10 cellular contexts compared by ENCODE assay signal in the genomic region with DNA sequence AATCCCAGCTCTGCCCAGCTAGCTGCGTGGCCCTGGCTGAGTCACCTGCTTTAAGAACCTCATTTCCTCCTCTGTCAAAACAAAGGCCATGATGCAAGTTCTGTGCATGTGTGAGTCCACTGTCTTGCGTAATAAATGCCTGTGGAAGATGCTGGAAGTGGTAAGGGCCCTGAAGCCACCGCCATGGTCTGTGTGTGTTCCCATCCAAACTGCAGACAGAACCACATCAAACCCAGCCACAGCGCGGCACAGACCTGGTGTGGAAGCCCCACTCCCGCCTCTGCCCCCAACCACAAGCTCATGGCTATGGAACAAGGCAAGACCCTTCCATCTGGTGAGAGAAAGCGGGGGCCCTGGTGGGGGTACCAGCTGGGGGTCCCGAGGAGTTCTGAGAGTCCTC. TPM values are rescaled to one million over a fixed set of nuclear protein-coding genes. Genes with fewer than 3 reads are reported as not detected.
DNase-seq lines count a peak whose midpoint lies in the region; ATAC-seq and TF ChIP-seq lines count a peak whose summit lies in the region.
"Had no signal": no experiment of that assay in that cellular context is flagged by ENCODE, and none has a peak within 500 bp of the region (broad histone marks: within the 10 kb centered on the region; RNA-seq: fewer than 3 reads in every experiment).

No MANE protein-coding gene starts in this region.

- no peaks in the 10 kb centered on the region for H3K9me3 ChIP-seq in BLaER1
- no peaks in the 10 kb centered on the region for H3K9me3 ChIP-seq in right lobe of liver
- H3K9me3 ChIP-seq in gastrocnemius medialis, result no peaks in the 10 kb centered on the region

- H3K4me1 ChIP-seq in BLaER1, result peaks cover 47% of the 10 kb centered on the region
- peaks cover 0 to 5% (median 0%) of the 10 kb centered on the region in 4 donors for H3K4me1 ChIP-seq in right lobe of liver
- peaks cover 4 to 11% of the 10 kb centered on the region in 2 donors for H3K4me1 ChIP-seq in gastrocnemius medialis

- DNase-seq in amniotic epithelial cell (ENCODE audit: low read depth) (peak; percentile 96), right lobe of liver (no peak), gastrocnemius medialis (no peak), mesenteric fat pad (ENCODE audit: low spot score) (no peak), NCI-H2107 treated with DMSO at 0.1 percent for 48 hours (lab: John Stamatoyannopoulos, UW; ENCODE audit: unreplicated experiment) (no peak)
- DNase-seq: hypothalamus had no signal

- H3K27ac ChIP-seq in BLaER1 (no peak overlapping the region), right lobe of liver (peak overlapping the region in 1 of 3 donors; percentile 40), gastrocnemius medialis (no peak overlapping the region)

- H3K4me2 ChIP-seq in BLaER1, result peak overlapping the region; percentile 74

- ATAC-seq in right lobe of liver (peak in 3 of 4 donors; percentile 45 to 67 (median 45)), HG03175 (IDR thresholded peaks at IDR 0.05; ENCODE audit: unreplicated experiment) (no peak), gastrocnemius medialis (no peak)

- H3K36me3 ChIP-seq in BLaER1 (no peaks in the 10 kb centered on the region), right lobe of liver (peaks cover 0 to 94% (median 15%) of the 10 kb centered on the region in 4 donors), gastrocnemius medialis (no peaks in the 10 kb centered on the region)

- TF ChIP-seq POLR2A in right lobe of liver (IDR thresholded peaks at IDR 0.05) (no peak), gastrocnemius medialis (IDR thresholded peaks at IDR 0.05) (no peak)

- 83% methylated on average over 2 of the region's 8 CpGs for WGBS in right lobe of liver (ENCODE audit: insufficient coverage, low coverage, low lambda C conversion rate, missing lambda C conversion rate)

- in situ Hi-C loops in gastrocnemius medialis (cut with MboI; ENCODE audit: low sequenced_read_pairs in 4 of 4), result no loop called here

- no peak for TF ChIP-seq EP300 in Ishikawa (IDR thresholded peaks at IDR 0.05; ENCODE audit: borderline replicate concordance)

- no peak overlapping the region for H3K9ac ChIP-seq in BLaER1

- no peaks in the 10 kb centered on the region for H4K20me1 ChIP-seq in BLaER1

- TF ChIP-seq CTCF in right lobe of liver (IDR thresholded peaks at IDR 0.05), result no peak
- no peak for TF ChIP-seq CTCF in gastrocnemius medialis (IDR thresholded peaks at IDR 0.05 in 4 of 5, conservative IDR thresholded peaks at IDR 0.05 in 1 of 5)

- no peak for TF ChIP-seq RAD21 in Ishikawa (IDR thresholded peaks at IDR 0.05; ENCODE audit: low read depth)

- intact Hi-C loops in right lobe of liver (cut with DNase I), result no loop called here
- intact Hi-C loops in gastrocnemius medialis (cut with DNase I; ENCODE audit: low total_unique reads), result no loop called here

- H3K27me3 ChIP-seq in BLaER1 (no peaks in the 10 kb centered on the region), right lobe of liver (no peaks in the 10 kb centered on the region), gastrocnemius medialis (peaks cover 0 to 3% (median 0%) of the 10 kb centered on the region in 3 donors)

- no peak overlapping the region for H3K4me3 ChIP-seq in BLaER1
- H3K4me3 ChIP-seq in right lobe of liver, result no peak overlapping the region
- no peak overlapping the region for H3K4me3 ChIP-seq in gastrocnemius medialis

TF ChIP-seq in Ishikawa, 13 proteins besides CTCF, POLR2A, EP300 and RAD21:
- peak; percentile 88 for TF ChIP-seq CEBPB (IDR thresholded peaks at IDR 0.05)
- no peak for TF ChIP-seq ZBTB7A (IDR thresholded peaks at IDR 0.05; ENCODE audit: low read depth)

RNA-seq across cellular contexts. Expression of a gene that starts 26.0 kb away (rescaled TPM):
- total RNA-seq in right lobe of liver (10 to 100 TPM in 3 of 6 experiments, 1 to 10 TPM in 2, under 1 TPM in 1; 0.56 to 26.8 (median 7.1) TPM), gastrocnemius medialis (not detected), mesenteric fat pad (1.5 TPM)
- total RNA-seq: subcutaneous adipose tissue had no signal

RNA-seq across cellular contexts. Expression of a gene that starts 41.0 kb away (rescaled TPM):
- total RNA-seq in right lobe of liver, result 100 to 1,000 TPM in 1 of 6 experiments, 10 to 100 TPM in 5; 40.1 to 170 (median 53.9) TPM
- total RNA-seq in gastrocnemius medialis, result 10 to 100 TPM in 3 of 4 donors, 1 to 10 TPM in 1; 9.6 to 24.9 (median 13.2) TPM
- total RNA-seq in mesenteric fat pad, result 30.9 TPM

RNA-seq across cellular contexts. Expression of a gene that starts 48.5 kb away (rescaled TPM):
- total RNA-seq in right lobe of liver (not detected), gastrocnemius medialis (not detected), mesenteric fat pad (not detected)
- total RNA-seq: subcutaneous adipose tissue had no signal

Comparison
In these comparisons a context has a peak if more than half of its experiments do, and no peak if none do; other contexts are left out.
1. ATAC-seq: peak in right lobe of liver (3 of 4); none in HG03175 (single experiment) and gastrocnemius medialis (0 of 2).